25 cellular contexts compared by ENCODE assay signal in the genomic region with DNA sequence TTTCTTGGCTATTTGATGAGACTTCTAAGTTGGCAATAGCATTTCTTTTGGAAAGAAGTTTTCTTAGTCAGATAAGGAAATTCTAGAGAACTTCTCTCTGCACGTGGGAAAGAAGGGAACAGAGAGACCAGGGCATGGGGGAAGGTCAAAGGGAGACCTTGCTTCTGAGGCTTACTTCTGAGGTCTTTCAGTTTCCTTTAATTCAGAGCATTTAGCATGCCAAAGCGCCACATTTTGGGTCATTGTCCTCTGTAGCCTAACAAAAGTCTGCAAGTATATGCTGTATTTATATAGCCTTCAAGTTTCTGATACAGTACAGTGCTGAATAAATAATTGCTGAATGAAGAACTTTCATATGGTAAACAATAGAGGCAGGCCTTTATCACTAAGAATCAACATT.
DNase-seq lines count a peak whose midpoint lies in the region; ATAC-seq, FAIRE-seq and TF ChIP-seq lines count a peak whose summit lies in the region.
"Had no signal": no experiment of that assay in that cellular context is flagged by ENCODE, and none has a peak within 500 bp of the region (broad histone marks: within the 10 kb centered on the region; RNA-seq: fewer than 3 reads in every experiment).

No MANE protein-coding gene starts in this region.

- H3K36me3 Mint-ChIP-seq in natural killer cell (peaks cover 8% of the 10 kb centered on the region), immature natural killer cell (peaks cover 0 to 39% (median 17%) of the 10 kb centered on the region in 3 donors)
- no peaks in the 10 kb centered on the region for H3K36me3 Mint-ChIP-seq in natural killer cell treated with Interleukin-12 subunit alpha and Interleukin-12 subunit beta and Interleukin-15 and Interleukin-18, amount 100 ng/mL, for 72 hours
- peaks cover 15 to 34% of the 10 kb centered on the region in 2 donors for H3K36me3 Mint-ChIP-seq in stimulated activated naive B cell treated with anti-CD40 and anti-IgM and Interleukin-4, amounts not matched to agents 10 μg/mL and 1 μg/mL and 100 μg/mL, for 72 hours
- peaks cover 62% of the 10 kb centered on the region for H3K36me3 Mint-ChIP-seq in activated CD4-positive, alpha-beta T cell treated with anti-CD3 and anti-CD28 coated beads, Interleukin-2, amount 10 ng/mL, durations not matched to agents 7 days and 5 days (ENCODE audit: low read depth)

- H3K4me1 Mint-ChIP-seq in natural killer cell (peaks cover 46 to 60% of the 10 kb centered on the region in 2 donors), immature natural killer cell (peaks cover 47 to 66% of the 10 kb centered on the region in 2 donors)
- H3K4me1 Mint-ChIP-seq in natural killer cell treated with Interleukin-12 subunit alpha and Interleukin-12 subunit beta and Interleukin-15 and Interleukin-18, amount 100 ng/mL, for 72 hours (ENCODE audit: low read depth in 2 of 2) = peaks cover 26 to 36% of the 10 kb centered on the region in 2 donors
- peaks cover 39 to 71% of the 10 kb centered on the region in 2 donors for H3K4me1 Mint-ChIP-seq in stimulated activated naive B cell treated with anti-CD40 and anti-IgM and Interleukin-4, amounts not matched to agents 10 μg/mL and 1 μg/mL and 100 μg/mL, for 72 hours
- peaks cover 48% of the 10 kb centered on the region for H3K4me1 Mint-ChIP-seq in activated CD4-positive, alpha-beta T cell treated with anti-CD3 and anti-CD28 coated beads, Interleukin-2, amount 10 ng/mL, durations not matched to agents 7 days and 5 days

- H3K4me1 ChIP-seq in HAP-1 = peaks cover 19% of the 10 kb centered on the region
- H3K4me1 ChIP-seq: A549 had no signal

- POLR2A ChIA-PET in activated CD4-positive, alpha-beta T cell treated with anti-CD3 and anti-CD28 coated beads, Interleukin-2, amount 10 ng/mL, durations not matched to agents 7 days and 5 days (lab: Charles Lee) = no interaction called here

- H3K27me3 ChIP-seq in HAP-1 (ENCODE audit: low read depth) = no peaks in the 10 kb centered on the region
- H3K27me3 ChIP-seq: BLaER1 treated with 17β-estradiol and CSF1 and Interleukin-3, amounts not matched to agents 10 nM and 100 nM had no signal

- intact Hi-C loops in natural killer cell (cut with micrococcal nuclease) = no loop called here

- no peaks in the 10 kb centered on the region for H3K27me3 Mint-ChIP-seq in natural killer cell (ENCODE audit: low read depth in 2 of 2)
- H3K27me3 Mint-ChIP-seq in natural killer cell treated with Interleukin-12 subunit alpha and Interleukin-12 subunit beta and Interleukin-15 and Interleukin-18, amount 100 ng/mL, for 72 hours = no peaks in the 10 kb centered on the region
- H3K27me3 Mint-ChIP-seq in immature natural killer cell (ENCODE audit: low read depth in 3 of 3) = peaks cover 2 to 5% (median 2%) of the 10 kb centered on the region in 3 donors
- H3K27me3 Mint-ChIP-seq in stimulated activated naive B cell treated with anti-CD40 and anti-IgM and Interleukin-4, amounts not matched to agents 10 μg/mL and 1 μg/mL and 100 μg/mL, for 72 hours = no peaks in the 10 kb centered on the region
- H3K27me3 Mint-ChIP-seq in activated CD4-positive, alpha-beta T cell treated with anti-CD3 and anti-CD28 coated beads, Interleukin-2, amount 10 ng/mL, durations not matched to agents 7 days and 5 days = no peaks in the 10 kb centered on the region

- no peak for ATAC-seq in natural killer cell
- no peak for ATAC-seq in natural killer cell treated with Interleukin-12 subunit alpha and Interleukin-12 subunit beta and Interleukin-15 and Interleukin-18, amount 100 ng/mL, for 72 hours
- peak; percentile 65 to 66 for ATAC-seq in stimulated activated naive B cell treated with anti-CD40 and anti-IgM and Interleukin-4, amounts not matched to agents 10 μg/mL and 1 μg/mL and 100 μg/mL, for 72 hours (replicated peaks)
- ATAC-seq: A549, PC-3, SK-N-SH treated with all-trans-retinoic acid at 6 μM for 48 hours had no signal

- CTCF ChIA-PET in activated CD4-positive, alpha-beta T cell treated with anti-CD3 and anti-CD28 coated beads, Interleukin-2, amount 10 ng/mL, durations not matched to agents 7 days and 5 days (lab: Charles Lee) = no interaction called here

- no peak for FAIRE-seq in urothelium cell line (lab: Jason Lieb, UNC)
- FAIRE-seq: A549, D721Med, GM18507 had no signal

- H3K4me3 Mint-ChIP-seq in natural killer cell (no peak overlapping the region), immature natural killer cell (no peak overlapping the region)
- H3K4me3 Mint-ChIP-seq in natural killer cell treated with Interleukin-12 subunit alpha and Interleukin-12 subunit beta and Interleukin-15 and Interleukin-18, amount 100 ng/mL, for 72 hours = no peak overlapping the region
- peak overlapping the region in 1 of 2 donors; percentile 12 for H3K4me3 Mint-ChIP-seq in stimulated activated naive B cell treated with anti-CD40 and anti-IgM and Interleukin-4, amounts not matched to agents 10 μg/mL and 1 μg/mL and 100 μg/mL, for 72 hours
- no peak overlapping the region for H3K4me3 Mint-ChIP-seq in activated CD4-positive, alpha-beta T cell treated with anti-CD3 and anti-CD28 coated beads, Interleukin-2, amount 10 ng/mL, durations not matched to agents 7 days and 5 days

- H3K4me3 ChIP-seq in HAP-1 = no peak overlapping the region
- H3K4me3 ChIP-seq: A549; BLaER1 treated with 17β-estradiol and CSF1 and Interleukin-3, amounts not matched to agents 10 nM and 100 nM; GM23248 had no signal

- H3K27ac Mint-ChIP-seq in natural killer cell = peak overlapping the region; percentile 29 to 46
- H3K27ac Mint-ChIP-seq in natural killer cell treated with Interleukin-12 subunit alpha and Interleukin-12 subunit beta and Interleukin-15 and Interleukin-18, amount 100 ng/mL, for 72 hours = no peak overlapping the region
- peak overlapping the region in 5 of 6 donors; percentile 4 to 68 (median 62) for H3K27ac Mint-ChIP-seq in immature natural killer cell
- H3K27ac Mint-ChIP-seq in stimulated activated naive B cell treated with anti-CD40 and anti-IgM and Interleukin-4, amounts not matched to agents 10 μg/mL and 1 μg/mL and 100 μg/mL, for 72 hours = peak overlapping the region; percentile 63
- H3K27ac Mint-ChIP-seq in activated CD4-positive, alpha-beta T cell treated with anti-CD3 and anti-CD28 coated beads, Interleukin-2, amount 10 ng/mL, durations not matched to agents 7 days and 5 days = no peak overlapping the region

- no peaks in the 10 kb centered on the region for H3K36me3 ChIP-seq in HAP-1 (replicated peaks)

- in situ Hi-C loops in HAP-1 (cut with MboI; ENCODE audit: low sequenced_read_pairs) = no loop called here

- no peaks in the 10 kb centered on the region for H3K9me3 ChIP-seq in HAP-1
- H3K9me3 ChIP-seq: A549; BLaER1 treated with 17β-estradiol and CSF1 and Interleukin-3, amounts not matched to agents 10 nM and 100 nM had no signal

- no peak for DNase-seq in natural killer cell
- no peak for DNase-seq in natural killer cell treated with Interleukin-12 subunit alpha and Interleukin-12 subunit beta and Interleukin-15 and Interleukin-18, amount 100 ng/mL, for 72 hours (ENCODE audit: low spot score)
- peak; percentile 54 to 57 for DNase-seq in HAP-1 (ENCODE audit: low spot score in 2 of 2)
- DNase-seq in immature natural killer cell = no peak
- no peak for DNase-seq in stimulated activated naive B cell treated with anti-CD40 and anti-IgM and Interleukin-4, amounts not matched to agents 10 μg/mL and 1 μg/mL and 100 μg/mL, for 72 hours
- no peak for DNase-seq in COR-L47 (lab: John Stamatoyannopoulos, UW)
- no peak for DNase-seq in activated CD4-positive, alpha-beta T cell treated with anti-CD3 and anti-CD28 coated beads, Interleukin-2, amount 10 ng/mL, durations not matched to agents 7 days and 5 days
- no peak for DNase-seq in urothelium cell line (ENCODE audit: low spot score)
- DNase-seq: AML-193; GM23248; HCEC 1CT; KBM-7; MV-4-11; NCI-H1694; NCI-H2029 treated with DMSO at 0.1 percent for 48 hours; NCI-H446 treated with DMSO at 0.1 percent for 48 hours; NCI-H526; NCI-H82; NK-92 treated with Interleukin-12 subunit alpha and Interleukin-12 subunit beta, amount 100 ng/mL, for 24 hours; PC-3 had no signal

- TF ChIP-seq CTCF in natural killer cell (IDR thresholded peaks at IDR 0.05) = no peak

- H3K9me3 Mint-ChIP-seq in natural killer cell (peaks cover 0 to 2% of the 10 kb centered on the region in 2 donors), immature natural killer cell (no peaks in the 10 kb centered on the region)
- H3K9me3 Mint-ChIP-seq in natural killer cell treated with Interleukin-12 subunit alpha and Interleukin-12 subunit beta and Interleukin-15 and Interleukin-18, amount 100 ng/mL, for 72 hours = no peaks in the 10 kb centered on the region
- peaks cover 0 to 3% of the 10 kb centered on the region in 2 donors for H3K9me3 Mint-ChIP-seq in stimulated activated naive B cell treated with anti-CD40 and anti-IgM and Interleukin-4, amounts not matched to agents 10 μg/mL and 1 μg/mL and 100 μg/mL, for 72 hours
- peaks cover 28% of the 10 kb centered on the region for H3K9me3 Mint-ChIP-seq in activated CD4-positive, alpha-beta T cell treated with anti-CD3 and anti-CD28 coated beads, Interleukin-2, amount 10 ng/mL, durations not matched to agents 7 days and 5 days

Comparison
In these comparisons a context has a peak if more than half of its experiments do, and no peak if none do; other contexts are left out.
1. H3K27ac Mint-ChIP-seq: peak in natural killer cell (2 of 2), immature natural killer cell (5 of 6) and stimulated activated naive B cell treated with anti-CD40 and anti-IgM and Interleukin-4, amounts not matched to agents 10 μg/mL and 1 μg/mL and 100 μg/mL, for 72 hours (single experiment); none in natural killer cell treated with Interleukin-12 subunit alpha and Interleukin-12 subunit beta and Interleukin-15 and Interleukin-18, amount 100 ng/mL, for 72 hours (0 of 2) and activated CD4-positive, alpha-beta T cell treated with anti-CD3 and anti-CD28 coated beads, Interleukin-2, amount 10 ng/mL, durations not matched to agents 7 days and 5 days (single experiment).
2. ATAC-seq: peak in stimulated activated naive B cell treated with anti-CD40 and anti-IgM and Interleukin-4, amounts not matched to agents 10 μg/mL and 1 μg/mL and 100 μg/mL, for 72 hours (2 of 2); none in natural killer cell (0 of 3) and natural killer cell treated with Interleukin-12 subunit alpha and Interleukin-12 subunit beta and Interleukin-15 and Interleukin-18, amount 100 ng/mL, for 72 hours (0 of 2).
3. DNase-seq: peak in HAP-1 (2 of 2); none in natural killer cell (single experiment), natural killer cell treated with Interleukin-12 subunit alpha and Interleukin-12 subunit beta and Interleukin-15 and Interleukin-18, amount 100 ng/mL, for 72 hours (single experiment), immature natural killer cell (0 of 3), stimulated activated naive B cell treated with anti-CD40 and anti-IgM and Interleukin-4, amounts not matched to agents 10 μg/mL and 1 μg/mL and 100 μg/mL, for 72 hours (single experiment), COR-L47 (single experiment), activated CD4-positive, alpha-beta T cell treated with anti-CD3 and anti-CD28 coated beads, Interleukin-2, amount 10 ng/mL, durations not matched to agents 7 days and 5 days (single experiment) and urothelium cell line (single experiment).